In the genomic region with DNA sequence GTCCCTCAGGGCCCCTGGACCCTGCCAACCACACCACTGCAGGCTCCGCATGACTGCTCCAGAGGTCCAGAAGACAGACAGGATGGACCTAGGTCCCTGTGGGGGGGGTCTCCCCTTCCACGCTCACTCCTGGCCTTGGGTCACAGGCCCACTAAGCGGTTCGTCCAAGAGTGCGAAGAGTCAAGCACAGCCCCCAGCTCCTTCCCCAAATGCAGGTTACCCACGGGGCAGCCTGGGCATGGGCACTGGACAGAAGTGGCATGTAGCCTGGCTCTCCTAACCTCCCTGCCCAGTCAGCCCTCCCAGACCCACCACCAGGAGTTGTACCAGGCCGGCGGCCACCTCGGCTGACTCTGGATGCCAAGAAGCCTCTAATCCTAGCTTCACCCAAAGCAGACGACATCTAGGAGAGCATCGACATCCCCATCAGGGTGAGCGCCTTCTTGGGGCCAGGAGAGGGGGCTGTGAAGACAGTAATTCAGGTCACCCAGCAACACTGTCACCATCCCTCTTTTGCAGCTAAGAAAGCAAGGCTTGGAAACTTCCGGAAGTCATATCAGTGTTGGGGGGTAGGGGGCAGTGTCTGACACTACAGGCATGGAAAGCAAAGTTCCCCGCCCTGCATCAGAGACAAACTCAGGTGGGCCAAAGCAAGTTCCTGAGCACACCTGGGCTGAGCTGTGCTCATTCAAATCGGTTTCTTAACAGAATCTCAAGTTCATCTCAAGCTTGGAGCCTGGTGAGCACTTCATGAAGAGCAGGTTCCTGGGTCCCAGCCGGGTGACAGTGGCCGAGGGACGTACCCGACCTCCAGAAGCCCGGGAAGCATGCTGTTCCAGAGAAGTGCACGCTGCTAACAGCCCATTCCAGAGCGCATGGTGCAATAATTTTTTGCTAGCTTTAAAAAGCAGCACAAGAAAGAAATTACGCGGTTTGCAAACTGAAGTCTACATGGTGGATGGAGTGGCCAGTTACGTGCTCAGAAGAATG, we compare ENCODE assay signal across 8 cellular contexts.
DNase-seq lines count a peak whose midpoint lies in the region; ATAC-seq and TF ChIP-seq lines count a peak whose summit lies in the region.

No MANE protein-coding gene starts in this region.

- H3K27me3 ChIP-seq in PC-9 (ENCODE audit: insufficient read depth, low read depth), result no peaks in the 10 kb centered on the region
- no peaks in the 10 kb centered on the region for H3K27me3 ChIP-seq in brain microvascular endothelial cell (replicated peaks)
- H3K27me3 ChIP-seq in neutrophil, result no peaks in the 10 kb centered on the region
- H3K27me3 ChIP-seq in heart right ventricle, result no peaks in the 10 kb centered on the region

- H2AFZ ChIP-seq in PC-9, result no peak overlapping the region

- H3K4me1 ChIP-seq in PC-9 (replicated peaks; ENCODE audit: insufficient read depth) (peaks cover 9% of the 10 kb centered on the region), neutrophil (ENCODE audit: control insufficient read depth in 1 of 2, insufficient read depth in 1 of 2, low read depth in 1 of 2, low read length in 1 of 2) (peaks cover 45 to 62% of the 10 kb centered on the region in 2 experiments), heart right ventricle (peaks cover 0 to 71% (median 15%) of the 10 kb centered on the region in 9 donors)

- H3K4me3 ChIP-seq in GM12875 (ENCODE audit: low read depth, low read length), result no peak overlapping the region
- H3K4me3 ChIP-seq in PC-9, result no peak overlapping the region
- no peak overlapping the region for H3K4me3 ChIP-seq in brain microvascular endothelial cell (ENCODE audit: low read depth, low read length)
- no peak overlapping the region for H3K4me3 ChIP-seq in neutrophil (ENCODE audit: low read depth in 1 of 2, low read length in 1 of 2)
- H3K4me3 ChIP-seq in heart right ventricle, result no peak overlapping the region

- in situ Hi-C loops in brain microvascular endothelial cell (cut with HindIII; ENCODE audit: low pct_ligation_motif_present, low sequenced_read_pairs), result no loop called here

- 90% methylated on average over 25 of the region's 25 CpGs for WGBS in heart right ventricle, 2 donors

- no peaks in the 10 kb centered on the region for H3K36me3 ChIP-seq in PC-9 (ENCODE audit: low read depth)
- H3K36me3 ChIP-seq in brain microvascular endothelial cell (replicated peaks), result no peaks in the 10 kb centered on the region
- H3K36me3 ChIP-seq in neutrophil, result peaks cover 35% of the 10 kb centered on the region
- H3K36me3 ChIP-seq in heart right ventricle, result no peaks in the 10 kb centered on the region

- TF ChIP-seq POLR2A in GM18505 (IDR thresholded peaks at IDR 0.05; ENCODE audit: borderline replicate concordance, extremely low read depth, insufficient read depth, insufficient read length), result no peak

- H3K9me3 ChIP-seq in PC-9 (ENCODE audit: insufficient read depth, low read depth) (no peaks in the 10 kb centered on the region), neutrophil (no peaks in the 10 kb centered on the region), heart right ventricle (no peaks in the 10 kb centered on the region)

- no peaks in the 10 kb centered on the region for H3F3A ChIP-seq in PC-9 (ENCODE audit: insufficient read depth, low read depth)

- no peak overlapping the region for H3K4me2 ChIP-seq in PC-9

- no peaks in the 10 kb centered on the region for H3K79me2 ChIP-seq in PC-9 (ENCODE audit: low read depth)

- DNase-seq in PC-9 (no peak), brain microvascular endothelial cell (no peak), heart right ventricle (no peak), posterior vena cava (ENCODE audit: low spot score) (no peak)

- CTCF ChIA-PET in PC-9 (lab: Charles Lee), result no interaction called here

- no peaks in the 10 kb centered on the region for H3K9me2 ChIP-seq in PC-9 (ENCODE audit: insufficient read depth)

- intact Hi-C loops in PC-9 (cut with micrococcal nuclease; ENCODE audit: unreplicated experiment), result no loop called here
- intact Hi-C loops in heart right ventricle (cut with DNase I), result no loop called here
- intact Hi-C loops in posterior vena cava (cut with DNase I), result no loop called here

- no peak overlapping the region for H3K27ac ChIP-seq in PC-9
- no peak overlapping the region for H3K27ac ChIP-seq in brain microvascular endothelial cell
- H3K27ac ChIP-seq in neutrophil, result peak overlapping the region; percentile 54
- no peak overlapping the region for H3K27ac ChIP-seq in heart right ventricle

- POLR2A ChIA-PET in PC-9 (lab: Charles Lee; ENCODE audit: unreplicated experiment), result no interaction called here

- TF ChIP-seq CTCF in GM12875 (IDR thresholded peaks at IDR 0.05; ENCODE audit: borderline replicate concordance, insufficient read depth, low read depth, low read length) (peak; percentile 79), PC-9 (conservative IDR thresholded peaks at IDR 0.05) (0 out of 2 replicates have a peak, but pooled peaks have one; percentile 18), brain microvascular endothelial cell (IDR thresholded peaks at IDR 0.05; ENCODE audit: low read depth, low read length, missing control alignments) (peak; percentile 52), neutrophil (IDR thresholded peaks at IDR 0.05) (no peak), heart right ventricle (IDR thresholded peaks at IDR 0.05) (peak in 3 of 9 donors; percentile 5 to 37 (median 7))

- ATAC-seq in heart right ventricle (no peak), esophagus mucosa (no peak), GM18505 (IDR thresholded peaks at IDR 0.05; ENCODE audit: unreplicated experiment) (no peak)

- no peaks in the 10 kb centered on the region; the same call in none of the 2 replicates for H4K20me1 ChIP-seq in PC-9 (ENCODE audit: insufficient read depth)

- BruUV-seq in PC-9 (replicated peaks; lab: Mats Ljungman, UMichigan), result no TSS peak
